Comparison of ENCODE assay signal across 9 cellular contexts in genomic region chr7:37032258-37032601, GRCh38.
DNase-seq lines count a peak whose midpoint lies in the region; ATAC-seq and TF ChIP-seq lines count a peak whose summit lies in the region.
"Had no signal": no experiment of that assay in that cellular context is flagged by ENCODE, and none has a peak within 500 bp of the region (broad histone marks: within the 10 kb centered on the region; RNA-seq: fewer than 3 reads in every experiment).

No MANE protein-coding gene starts in this region.

- H2BK5ac ChIP-seq in mesendoderm (ENCODE audit: low read length) = peak overlapping the region; percentile 58

- H3K4me3 Mint-ChIP-seq in T-helper 1 cell treated with Interleukin-12 subunit alpha and Interleukin-12 subunit beta and Interleukin-4 antibody, amounts not matched to agents 30 μg/mL and 1 μg/mL, for 36 hours = no peak overlapping the region
- H3K4me3 Mint-ChIP-seq in CD4-positive, alpha-beta memory T cell = no peak overlapping the region

- no peak overlapping the region for H2BK15ac ChIP-seq in mesendoderm (replicated peaks; ENCODE audit: low read depth)

- peak overlapping the region; percentile 1 for H3K27ac ChIP-seq in mammary epithelial cell (ENCODE audit: insufficient read depth, low read depth, low read length)
- H3K27ac ChIP-seq in mesendoderm (ENCODE audit: low read depth, low read length) = peak overlapping the region; percentile 67
- H3K27ac ChIP-seq in thoracic aorta = peak overlapping the region; percentile 79 to 85
- no peak overlapping the region for H3K27ac ChIP-seq in CD4-positive, alpha-beta memory T cell (ENCODE audit: low read depth, low read length)

- H3K27me3 ChIP-seq in mammary epithelial cell (ENCODE audit: insufficient read depth, low read length) (no peaks in the 10 kb centered on the region), mesendoderm (ENCODE audit: insufficient read depth, low read length, poor library complexity) (no peaks in the 10 kb centered on the region), thoracic aorta (replicated peaks; ENCODE audit: insufficient read depth) (no peaks in the 10 kb centered on the region)
- no peaks in the 10 kb centered on the region for H3K27me3 ChIP-seq in CD4-positive, alpha-beta memory T cell (ENCODE audit: insufficient read depth, low read length)

- CTCF ChIA-PET in mammary epithelial cell (lab: Charles Lee; ENCODE audit: low non-redundant PET) = no interaction called here
- CTCF ChIA-PET in CD4-positive, alpha-beta memory T cell (lab: Charles Lee; ENCODE audit: partially characterized antibody) = no interaction called here

- peak overlapping the region; percentile 82 for H2BK120ac ChIP-seq in mesendoderm (ENCODE audit: low read depth, low read length)

- no peak overlapping the region for H4K5ac ChIP-seq in mesendoderm (ENCODE audit: low read length)

- dilution Hi-C loops in mammary epithelial cell (cut with HindIII; ENCODE audit: low sequenced_read_pairs) = no loop called here

- H2AK5ac ChIP-seq in mesendoderm (ENCODE audit: low read length) = no peak overlapping the region

- H3K9ac ChIP-seq in mammary epithelial cell (ENCODE audit: insufficient read depth, low read length) = no peak overlapping the region
- no peak overlapping the region for H3K9ac ChIP-seq in mesendoderm (ENCODE audit: low read length)

- H4K8ac ChIP-seq in mesendoderm (ENCODE audit: low read depth, low read length) = peak overlapping the region; percentile 0

- H3K36me3 Mint-ChIP-seq in T-helper 1 cell treated with Interleukin-12 subunit alpha and Interleukin-12 subunit beta and Interleukin-4 antibody, amounts not matched to agents 30 μg/mL and 1 μg/mL, for 36 hours (ENCODE audit: low read depth) = peaks cover 18% of the 10 kb centered on the region
- H3K36me3 Mint-ChIP-seq in CD4-positive, alpha-beta memory T cell = peaks cover 40 to 55% of the 10 kb centered on the region in 2 donors

- no peaks in the 10 kb centered on the region for H4K20me1 ChIP-seq in mammary epithelial cell (ENCODE audit: insufficient read depth, low read length)

- H3K27ac Mint-ChIP-seq in T-helper 1 cell treated with Interleukin-12 subunit alpha and Interleukin-12 subunit beta and Interleukin-4 antibody, amounts not matched to agents 30 μg/mL and 1 μg/mL, for 36 hours = peak overlapping the region; percentile 63
- peak overlapping the region in 2 of 7 donors; percentile 20 to 62 for H3K27ac Mint-ChIP-seq in CD4-positive, alpha-beta memory T cell

- intact Hi-C loops in mammary epithelial cell (cut with micrococcal nuclease) = loop anchor here (5.0 kb wide), 2 partner anchors 65 to 360 kb away; no protein-coding TSS in a partner anchor
- intact Hi-C loops in CD4-positive, alpha-beta memory T cell (cut with micrococcal nuclease) = no loop called here

- peaks cover 30% of the 10 kb centered on the region for H3K4me1 Mint-ChIP-seq in T-helper 1 cell treated with Interleukin-12 subunit alpha and Interleukin-12 subunit beta and Interleukin-4 antibody, amounts not matched to agents 30 μg/mL and 1 μg/mL, for 36 hours (ENCODE audit: low read depth)
- peaks cover 35 to 41% (median 37%) of the 10 kb centered on the region in 4 donors for H3K4me1 Mint-ChIP-seq in CD4-positive, alpha-beta memory T cell

- H3K36me3 ChIP-seq in mammary epithelial cell (ENCODE audit: insufficient read depth, low read length) (no peaks in the 10 kb centered on the region), mesendoderm (ENCODE audit: control insufficient read depth, insufficient read depth, low read length) (no peaks in the 10 kb centered on the region), thoracic aorta (no peaks in the 10 kb centered on the region)
- H3K36me3 ChIP-seq in CD4-positive, alpha-beta memory T cell (ENCODE audit: insufficient read depth, low read length) = no peaks in the 10 kb centered on the region

- POLR2A ChIA-PET in CD4-positive, alpha-beta memory T cell (lab: Charles Lee; ENCODE audit: partially characterized antibody) = no interaction called here

- H2AFZ ChIP-seq in mammary epithelial cell (ENCODE audit: low read depth, low read length) = peak overlapping the region; percentile 36

- no peaks in the 10 kb centered on the region for H3K79me1 ChIP-seq in mesendoderm (ENCODE audit: low read length)

- TF ChIP-seq CTCF in mammary epithelial cell (conservative IDR thresholded peaks at IDR 0.05 in 1 of 2, IDR thresholded peaks at IDR 0.05 in 1 of 2; ENCODE audit: extremely low read depth in 1 of 2, insufficient read depth in 1 of 2, low read depth in 1 of 2, low read length in 2 of 2) (no peak), thoracic aorta (IDR thresholded peaks at IDR 0.05) (no peak)

- H3K79me2 ChIP-seq in mammary epithelial cell (ENCODE audit: insufficient read depth, low read length) (no peaks in the 10 kb centered on the region), mesendoderm (ENCODE audit: control insufficient read depth, insufficient read depth, low read length) (no peaks in the 10 kb centered on the region)

- in situ Hi-C loops in mammary epithelial cell (cut with MboI; ENCODE audit: low sequenced_read_pairs in 2 of 2) = no loop called here

- WGBS in mammary epithelial cell (ENCODE audit: low coverage, missing lambda C conversion rate) = 79% methylated on average over 3 of the region's 4 CpGs
- WGBS in mesendoderm (ENCODE audit: extremely low coverage, insufficient coverage, low lambda C conversion rate) = no CpG with 5 or more reads among the region's 4 CpGs

- no peak for DNase-seq in T-helper 1 cell
- no peak for DNase-seq in mammary epithelial cell
- DNase-seq in mesendoderm = no peak
- DNase-seq in thoracic aorta (ENCODE audit: low spot score) = no peak
- DNase-seq in CD4-positive, alpha-beta memory T cell = no peak
- no peak for DNase-seq in activated gamma-delta T cell treated with Interleukin-2 at 50 U/mL for 16 hours
- DNase-seq in activated CD4-positive, alpha-beta T cell treated with anti-CD3 and anti-CD28 coated beads for 4 hours = no peak
- DNase-seq: stimulated activated naive CD4-positive, alpha-beta T cell had no signal

- H3K4me3 ChIP-seq in mammary epithelial cell (replicated peaks in 1 of 3; ENCODE audit: insufficient read depth in 1 of 3, low read depth in 2 of 3, low read length in 3 of 3) (no peak overlapping the region), mesendoderm (ENCODE audit: low read length) (no peak overlapping the region), thoracic aorta (no peak overlapping the region)
- H3K4me3 ChIP-seq in CD4-positive, alpha-beta memory T cell (ENCODE audit: low read length in 2 of 2) = no peak overlapping the region

- H3K4ac ChIP-seq in mesendoderm (ENCODE audit: low read depth, low read length) = peak overlapping the region; percentile 75

- H3K9me3 Mint-ChIP-seq in T-helper 1 cell treated with Interleukin-12 subunit alpha and Interleukin-12 subunit beta and Interleukin-4 antibody, amounts not matched to agents 30 μg/mL and 1 μg/mL, for 36 hours = no peaks in the 10 kb centered on the region
- H3K9me3 Mint-ChIP-seq in CD4-positive, alpha-beta memory T cell = peaks cover 0 to 2% (median 0%) of the 10 kb centered on the region in 8 donors

- no TSS peak for BruUV-seq in mammary epithelial cell (replicated peaks; lab: Mats Ljungman, UMichigan)

- H3K27me3 Mint-ChIP-seq in T-helper 1 cell treated with Interleukin-12 subunit alpha and Interleukin-12 subunit beta and Interleukin-4 antibody, amounts not matched to agents 30 μg/mL and 1 μg/mL, for 36 hours (ENCODE audit: low read depth) = no peaks in the 10 kb centered on the region
- no peaks in the 10 kb centered on the region for H3K27me3 Mint-ChIP-seq in CD4-positive, alpha-beta memory T cell

- H3K4me2 ChIP-seq in mammary epithelial cell (ENCODE audit: insufficient read depth, low read depth, low read length) = peak overlapping the region; percentile 7
- H3K4me2 ChIP-seq in mesendoderm (ENCODE audit: low read length) = no peak overlapping the region

- no peak for ATAC-seq in thoracic aorta (ENCODE audit: insufficient number of reproducible peaks, low FRiP score, low read depth)

- peaks cover 23% of the 10 kb centered on the region for H3K4me1 ChIP-seq in mammary epithelial cell (ENCODE audit: insufficient read depth, low read length)
- H3K4me1 ChIP-seq in mesendoderm (ENCODE audit: control insufficient read depth, low read depth, low read length) = peaks cover 11% of the 10 kb centered on the region
- peaks cover 19 to 20% of the 10 kb centered on the region in 2 donors for H3K4me1 ChIP-seq in thoracic aorta (ENCODE audit: control insufficient read depth in 1 of 2, low read depth in 2 of 2)
- H3K4me1 ChIP-seq in CD4-positive, alpha-beta memory T cell (ENCODE audit: insufficient read depth, low read length) = peaks cover 8% of the 10 kb centered on the region

- peak overlapping the region; percentile 94 for H3K18ac ChIP-seq in mesendoderm (ENCODE audit: low read length)

- no peak overlapping the region for H3K56ac ChIP-seq in mesendoderm (ENCODE audit: low read length)

- no peaks in the 10 kb centered on the region for H3K9me3 ChIP-seq in mammary epithelial cell (replicated peaks; ENCODE audit: insufficient read depth, low read length)
- no peaks in the 10 kb centered on the region for H3K9me3 ChIP-seq in thoracic aorta
- no peaks in the 10 kb centered on the region for H3K9me3 ChIP-seq in CD4-positive, alpha-beta memory T cell (ENCODE audit: control insufficient read depth in 1 of 2, low read length in 2 of 2)

- no peak overlapping the region for H3K23ac ChIP-seq in mesendoderm (ENCODE audit: low read length)
